Comparison of ENCODE assay signal across 9 cellular contexts in genomic region chr11:107549253-107549953, GRCh38. TPM values are rescaled to one million over a fixed set of nuclear protein-coding genes. Genes with fewer than 3 reads are reported as not detected.
DNase-seq lines count a peak whose midpoint lies in the region; ATAC-seq, FAIRE-seq and TF ChIP-seq lines count a peak whose summit lies in the region.
"Had no signal": no experiment of that assay in that cellular context is flagged by ENCODE, and none has a peak within 500 bp of the region (broad histone marks: within the 10 kb centered on the region; RNA-seq: fewer than 3 reads in every experiment).

No MANE protein-coding gene starts in this region.

- no peak for TF ChIP-seq EP300 in Ishikawa (IDR thresholded peaks at IDR 0.05; ENCODE audit: borderline replicate concordance)
- no peak for TF ChIP-seq EP300 in neural cell (conservative IDR thresholded peaks at IDR 0.05; ENCODE audit: poor library complexity, severe bottlenecking)

- no peaks in the 10 kb centered on the region for H4K20me1 ChIP-seq in endothelial cell of umbilical vein (replicated peaks; ENCODE audit: control insufficient read depth, extremely low read depth, insufficient read depth, low read length)
- no peaks in the 10 kb centered on the region for H4K20me1 ChIP-seq in neural cell (ENCODE audit: insufficient read depth)

- dilution Hi-C loops in endothelial cell of umbilical vein (cut with MboI; ENCODE audit: extremely low pct_ligation_motif_present, low sequenced_read_pairs) = no loop called here

- intact Hi-C loops in endothelial cell of umbilical vein (cut with micrococcal nuclease) = loop anchor here (1.0 to 10.0 kb wide), 7 partner anchors 14 to 1465 kb away; partner anchors contain the start of gene ELMOD1

- no peak overlapping the region for H3K4me2 ChIP-seq in endothelial cell of umbilical vein (ENCODE audit: insufficient read depth, low read length)
- no peak overlapping the region for H3K4me2 ChIP-seq in neural cell (ENCODE audit: low read length)

- CTCF ChIA-PET in endothelial cell of umbilical vein (lab: Charles Lee) = interaction anchor here (0.6 to 9.4 kb wide), 31 partner anchors 8 to 1463 kb away, joined by 3 to 114 read pairs (median 4); partner anchors contain the start of genes ALKBH8 and CWF19L2

- peaks cover 18% of the 10 kb centered on the region for H3K4me1 ChIP-seq in endothelial cell of umbilical vein (ENCODE audit: control insufficient read depth, extremely low read depth, insufficient read depth, low read length)
- H3K4me1 ChIP-seq: SJCRH30 had no signal

- no peaks in the 10 kb centered on the region for H3K27me3 ChIP-seq in endothelial cell of umbilical vein (ENCODE audit: control insufficient read depth in 2 of 2, insufficient read depth in 2 of 2, low read length in 2 of 2)
- no peaks in the 10 kb centered on the region for H3K27me3 ChIP-seq in neural cell (ENCODE audit: insufficient read depth, low read depth, low read length)
- H3K27me3 ChIP-seq: SJCRH30 had no signal

- H3K4me3 ChIP-seq in endothelial cell of umbilical vein (replicated peaks in 1 of 3; ENCODE audit: insufficient read depth in 1 of 3, low read depth in 1 of 3, low read length in 3 of 3) (no peak overlapping the region), neural cell (ENCODE audit: low read length) (no peak overlapping the region)
- H3K4me3 ChIP-seq: SJCRH30 had no signal

- H3K79me2 ChIP-seq in endothelial cell of umbilical vein (ENCODE audit: control insufficient read depth, insufficient read depth, low read length) = no peaks in the 10 kb centered on the region
- no peaks in the 10 kb centered on the region for H3K79me2 ChIP-seq in neural cell (replicated peaks; ENCODE audit: insufficient read depth, low read length)

- H3K9me3 ChIP-seq in endothelial cell of umbilical vein (replicated peaks; ENCODE audit: control insufficient read depth, insufficient read depth, low read length) = no peaks in the 10 kb centered on the region
- no peaks in the 10 kb centered on the region for H3K9me3 ChIP-seq in neural cell (ENCODE audit: low read length)
- H3K9me3 ChIP-seq: SJCRH30 had no signal

- no TSS peak for BruUV-seq in endothelial cell of umbilical vein (replicated peaks; lab: Mats Ljungman, UMichigan)

- H3K36me3 ChIP-seq in endothelial cell of umbilical vein (ENCODE audit: control insufficient read depth in 2 of 2, extremely low read depth in 1 of 2, insufficient read depth in 2 of 2, low read length in 2 of 2) (peaks cover 4 to 10% of the 10 kb centered on the region in 2 experiments), neural cell (ENCODE audit: insufficient read depth, low read length) (peaks cover 4% of the 10 kb centered on the region)

- H3K9ac ChIP-seq in endothelial cell of umbilical vein (replicated peaks; ENCODE audit: extremely low read depth, insufficient read depth, low read length) = no peak overlapping the region
- no peak overlapping the region for H3K9ac ChIP-seq in neural cell (ENCODE audit: low read length)

- POLR2A ChIA-PET in endothelial cell of umbilical vein (lab: Charles Lee) = no interaction called here

- H3K27ac ChIP-seq in C4-2B = no peak overlapping the region
- H3K27ac ChIP-seq in endothelial cell of umbilical vein (ENCODE audit: insufficient read depth, low read depth, low read length) = no peak overlapping the region
- H3K27ac ChIP-seq in neural cell (ENCODE audit: low read length) = no peak overlapping the region
- H3K27ac ChIP-seq: SJCRH30 had no signal

- no peak for TF ChIP-seq POLR2A in endothelial cell of umbilical vein (IDR thresholded peaks at IDR 0.05; ENCODE audit: low read depth, low read length)

- H3K9me2 ChIP-seq in neural cell (ENCODE audit: insufficient read depth, low read length) = no peaks in the 10 kb centered on the region

- H3F3A ChIP-seq in neural cell (ENCODE audit: insufficient read depth, low read length, poor library complexity, severe bottlenecking) = no peaks in the 10 kb centered on the region

- TF ChIP-seq RAD21 in Ishikawa (IDR thresholded peaks at IDR 0.05; ENCODE audit: low read depth) (peak; percentile 68), neural cell (conservative IDR thresholded peaks at IDR 0.05) (peak; percentile 78)

- H2AFZ ChIP-seq in endothelial cell of umbilical vein (ENCODE audit: low read depth, low read length) = no peak overlapping the region
- H2AFZ ChIP-seq in neural cell (ENCODE audit: low read depth, low read length) = no peak overlapping the region

- ATAC-seq in HG03045 (IDR thresholded peaks at IDR 0.05; ENCODE audit: unreplicated experiment) (no peak), HG03025 (IDR thresholded peaks at IDR 0.05; ENCODE audit: low FRiP score, unreplicated experiment) (no peak)

- peak; percentile 17 for DNase-seq in SW480 (ENCODE audit: low spot score)
- DNase-seq in endothelial cell of umbilical vein (ENCODE audit: low read depth, low spot score) = peak; percentile 64

- TF ChIP-seq CTCF in C4-2B (conservative IDR thresholded peaks at IDR 0.05) = peak; percentile 95
- peak; percentile 66 for TF ChIP-seq CTCF in GM12872 (IDR thresholded peaks at IDR 0.05; ENCODE audit: insufficient read depth, low read depth, low read length)
- peak; percentile 61 to 64 for TF ChIP-seq CTCF in endothelial cell of umbilical vein (IDR thresholded peaks at IDR 0.05; ENCODE audit: extremely low read depth in 1 of 2, insufficient read depth in 1 of 2, low read depth in 1 of 2, low read length in 2 of 2)
- peak; percentile 82 for TF ChIP-seq CTCF in neural cell (IDR thresholded peaks at IDR 0.05; ENCODE audit: poor library complexity, severe bottlenecking)

- no peaks in the 10 kb centered on the region for H3K9me1 ChIP-seq in endothelial cell of umbilical vein (replicated peaks; ENCODE audit: control insufficient read depth, extremely low read depth, insufficient read depth, low read length)

- peak; percentile 86 for FAIRE-seq in endothelial cell of umbilical vein (lab: Jason Lieb, UNC)

TF ChIP-seq in Ishikawa, 13 proteins besides CTCF, POLR2A, EP300 and RAD21:
- TF ChIP-seq TEAD4 (IDR thresholded peaks at IDR 0.05) (no peak), YY1 (IDR thresholded peaks at IDR 0.05; ENCODE audit: low read depth) (no peak)
TF ChIP-seq in Ishikawa: peak in this region for 0.

TF ChIP-seq in endothelial cell of umbilical vein, 7 proteins besides CTCF, POLR2A, EP300 and RAD21:
- TF ChIP-seq FOS (IDR thresholded peaks at IDR 0.05; ENCODE audit: borderline replicate concordance, insufficient read depth, low read length) (no peak), POLR2AphosphoS5 (IDR thresholded peaks at IDR 0.05; ENCODE audit: insufficient read depth, low read depth, low read length) (no peak), JUN (IDR thresholded peaks at IDR 0.05; ENCODE audit: borderline replicate concordance, insufficient read depth, insufficient read length, low read depth) (no peak), MAX (IDR thresholded peaks at IDR 0.05; ENCODE audit: insufficient read depth, insufficient read length) (no peak), MYC (IDR thresholded peaks at IDR 0.05; ENCODE audit: low read depth, low read length) (no peak), EZH2 (IDR thresholded peaks at IDR 0.05; ENCODE audit: borderline replicate concordance, low read depth, low read length, severe bottlenecking) (no peak), GATA2 (IDR thresholded peaks at IDR 0.05; ENCODE audit: insufficient read depth, insufficient read length, low read depth, low read length) (no peak)

TF ChIP-seq in neural cell, 6 proteins besides CTCF, POLR2A, EP300 and RAD21 (continues in another document):
- TF ChIP-seq POLR2AphosphoS5 (IDR thresholded peaks at IDR 0.05) (no peak), MXI1 (conservative IDR thresholded peaks at IDR 0.05; ENCODE audit: poor library complexity, severe bottlenecking) (no peak), SMC3 (conservative IDR thresholded peaks at IDR 0.05; ENCODE audit: poor library complexity) (peak; percentile 77), EZH2 (IDR thresholded peaks at IDR 0.05; ENCODE audit: borderline replicate concordance, insufficient read depth, low read length, poor library complexity, severe bottlenecking) (no peak)

RNA-seq across cellular contexts. Expression of gene ALKBH8, which starts 16.1 kb away (rescaled TPM):
- total RNA-seq in endothelial cell of umbilical vein = 9.8 and 10.2 TPM in 2 replicates
- 1.5 and 2.6 TPM in 2 replicates for polyA plus RNA-seq in endothelial cell of umbilical vein
- polyA plus RNA-seq in endothelial cell of umbilical vein (2011; cell fraction: cytosol; rRNA removed) = 2.9 and 3.3 TPM in 2 replicates
- 5.3 and 11.3 TPM in 2 replicates for polyA plus RNA-seq in endothelial cell of umbilical vein (2011; cell fraction: nucleus; rRNA removed)
- 7.7 and 16.2 TPM in 2 replicates for polyA plus RNA-seq in endothelial cell of umbilical vein (2012)
- 7.5 and 10.9 TPM in 2 replicates for polyA minus RNA-seq in endothelial cell of umbilical vein
- 4.0 TPM for polyA minus RNA-seq in endothelial cell of umbilical vein (2011; cell fraction: cytosol; rRNA and poly(A)+ RNA removed)
- 10.4 and 13.1 TPM in 2 replicates for polyA minus RNA-seq in endothelial cell of umbilical vein (2011; cell fraction: nucleus; rRNA and poly(A)+ RNA removed)
- polyA plus RNA-seq in neural cell = 7.6 and 10.0 TPM in 2 replicates
- polyA minus RNA-seq in neural cell = 11.9 and 15.0 TPM in 2 replicates

RNA-seq across cellular contexts. Expression of gene ELMOD1, which starts 41.5 kb away (rescaled TPM):
- 0.53 and 2.4 TPM in 2 replicates for total RNA-seq in endothelial cell of umbilical vein
- 0.80 and 1.6 TPM in 2 replicates for polyA plus RNA-seq in endothelial cell of umbilical vein
- polyA plus RNA-seq in endothelial cell of umbilical vein (2011; cell fraction: cytosol; rRNA removed) = 1.7 and 1.8 TPM in 2 replicates
- 2.2 and 2.9 TPM in 2 replicates for polyA plus RNA-seq in endothelial cell of umbilical vein (2011; cell fraction: nucleus; rRNA removed)
- 24.3 and 30.3 TPM in 2 replicates for polyA plus RNA-seq in endothelial cell of umbilical vein (2012)
- 1.4 and 1.6 TPM in 2 replicates for polyA minus RNA-seq in endothelial cell of umbilical vein
- polyA minus RNA-seq in endothelial cell of umbilical vein (2011; cell fraction: cytosol; rRNA and poly(A)+ RNA removed) = not detected
- polyA minus RNA-seq in endothelial cell of umbilical vein (2011; cell fraction: nucleus; rRNA and poly(A)+ RNA removed) = 2.5 and 3.7 TPM in 2 replicates
- polyA plus RNA-seq in neural cell = 11.9 and 12.5 TPM in 2 replicates
- 13.3 and 13.4 TPM in 2 replicates for polyA minus RNA-seq in neural cell
